1 cellular context compared by ENCODE assay signal in the genomic region with DNA sequence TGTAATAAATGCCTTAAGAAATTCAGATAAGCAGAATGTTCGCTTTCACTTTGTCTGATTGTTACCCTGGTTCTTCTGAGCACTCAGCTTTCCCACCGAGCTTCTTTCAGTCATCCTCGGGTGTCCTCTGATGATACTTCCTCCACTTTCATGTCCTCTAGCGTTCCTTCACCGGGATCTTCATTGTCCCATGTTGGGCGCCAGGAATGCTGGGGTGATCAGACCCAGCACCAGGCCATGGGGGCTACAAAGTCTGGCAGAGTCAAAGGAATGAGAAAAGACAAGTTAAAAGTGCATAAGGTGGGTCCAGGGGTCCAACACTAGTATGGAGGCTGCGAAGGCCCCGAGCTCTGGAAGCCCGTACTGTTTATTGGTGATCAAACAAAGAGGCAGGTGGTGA.
A peak's percentile ranks its signal among the peaks of the same experiment; 100 is the strongest.
TF ChIP-seq lines count a peak whose summit lies in the region.

No MANE protein-coding gene starts in this region.

TF ChIP-seq in K562, 482 proteins besides CTCF, POLR2A, EP300 and RAD21:
- TF ChIP-seq ZNF696 (CRISPR knock-in tag; conservative IDR thresholded peaks at IDR 0.05), result no peak
- TF ChIP-seq TBL1XR1 (IDR thresholded peaks at IDR 0.05; ENCODE audit: low read length in 2 of 2), result no peak
- TF ChIP-seq ATF7 (IDR thresholded peaks at IDR 0.05), result no peak
- no peak for TF ChIP-seq SLC30A9 (CRISPR knock-in tag; IDR thresholded peaks at IDR 0.05)
- TF ChIP-seq, protein P1, sequence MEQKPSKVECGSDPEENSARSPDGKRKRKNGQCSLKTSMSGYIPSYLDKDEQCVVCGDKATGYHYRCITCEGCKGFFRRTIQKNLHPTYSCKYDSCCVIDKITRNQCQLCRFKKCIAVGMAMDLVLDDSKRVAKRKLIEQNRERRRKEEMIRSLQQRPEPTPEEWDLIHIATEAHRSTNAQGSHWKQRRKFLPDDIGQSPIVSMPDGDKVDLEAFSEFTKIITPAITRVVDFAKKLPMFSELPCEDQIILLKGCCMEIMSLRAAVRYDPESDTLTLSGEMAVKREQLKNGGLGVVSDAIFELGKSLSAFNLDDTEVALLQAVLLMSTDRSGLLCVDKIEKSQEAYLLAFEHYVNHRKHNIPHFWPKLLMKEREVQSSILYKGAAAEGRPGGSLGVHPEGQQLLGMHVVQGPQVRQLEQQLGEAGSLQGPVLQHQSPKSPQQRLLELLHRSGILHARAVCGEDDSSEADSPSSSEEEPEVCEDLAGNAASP (IDR thresholded peaks at IDR 0.05), result no peak
- TF ChIP-seq ZNF586 (CRISPR knock-in tag; conservative IDR thresholded peaks at IDR 0.05), result no peak
- peak; percentile 71 to 86 for TF ChIP-seq CBX3 (IDR thresholded peaks at IDR 0.05; ENCODE audit: borderline replicate concordance in 1 of 2, low read length in 2 of 2)
- no peak for TF ChIP-seq ZNF695 (CRISPR knock-in tag; IDR thresholded peaks at IDR 0.05)
- no peak for TF ChIP-seq ZNF212 (CRISPR knock-in tag; IDR thresholded peaks at IDR 0.05)
- TF ChIP-seq, protein P2, sequence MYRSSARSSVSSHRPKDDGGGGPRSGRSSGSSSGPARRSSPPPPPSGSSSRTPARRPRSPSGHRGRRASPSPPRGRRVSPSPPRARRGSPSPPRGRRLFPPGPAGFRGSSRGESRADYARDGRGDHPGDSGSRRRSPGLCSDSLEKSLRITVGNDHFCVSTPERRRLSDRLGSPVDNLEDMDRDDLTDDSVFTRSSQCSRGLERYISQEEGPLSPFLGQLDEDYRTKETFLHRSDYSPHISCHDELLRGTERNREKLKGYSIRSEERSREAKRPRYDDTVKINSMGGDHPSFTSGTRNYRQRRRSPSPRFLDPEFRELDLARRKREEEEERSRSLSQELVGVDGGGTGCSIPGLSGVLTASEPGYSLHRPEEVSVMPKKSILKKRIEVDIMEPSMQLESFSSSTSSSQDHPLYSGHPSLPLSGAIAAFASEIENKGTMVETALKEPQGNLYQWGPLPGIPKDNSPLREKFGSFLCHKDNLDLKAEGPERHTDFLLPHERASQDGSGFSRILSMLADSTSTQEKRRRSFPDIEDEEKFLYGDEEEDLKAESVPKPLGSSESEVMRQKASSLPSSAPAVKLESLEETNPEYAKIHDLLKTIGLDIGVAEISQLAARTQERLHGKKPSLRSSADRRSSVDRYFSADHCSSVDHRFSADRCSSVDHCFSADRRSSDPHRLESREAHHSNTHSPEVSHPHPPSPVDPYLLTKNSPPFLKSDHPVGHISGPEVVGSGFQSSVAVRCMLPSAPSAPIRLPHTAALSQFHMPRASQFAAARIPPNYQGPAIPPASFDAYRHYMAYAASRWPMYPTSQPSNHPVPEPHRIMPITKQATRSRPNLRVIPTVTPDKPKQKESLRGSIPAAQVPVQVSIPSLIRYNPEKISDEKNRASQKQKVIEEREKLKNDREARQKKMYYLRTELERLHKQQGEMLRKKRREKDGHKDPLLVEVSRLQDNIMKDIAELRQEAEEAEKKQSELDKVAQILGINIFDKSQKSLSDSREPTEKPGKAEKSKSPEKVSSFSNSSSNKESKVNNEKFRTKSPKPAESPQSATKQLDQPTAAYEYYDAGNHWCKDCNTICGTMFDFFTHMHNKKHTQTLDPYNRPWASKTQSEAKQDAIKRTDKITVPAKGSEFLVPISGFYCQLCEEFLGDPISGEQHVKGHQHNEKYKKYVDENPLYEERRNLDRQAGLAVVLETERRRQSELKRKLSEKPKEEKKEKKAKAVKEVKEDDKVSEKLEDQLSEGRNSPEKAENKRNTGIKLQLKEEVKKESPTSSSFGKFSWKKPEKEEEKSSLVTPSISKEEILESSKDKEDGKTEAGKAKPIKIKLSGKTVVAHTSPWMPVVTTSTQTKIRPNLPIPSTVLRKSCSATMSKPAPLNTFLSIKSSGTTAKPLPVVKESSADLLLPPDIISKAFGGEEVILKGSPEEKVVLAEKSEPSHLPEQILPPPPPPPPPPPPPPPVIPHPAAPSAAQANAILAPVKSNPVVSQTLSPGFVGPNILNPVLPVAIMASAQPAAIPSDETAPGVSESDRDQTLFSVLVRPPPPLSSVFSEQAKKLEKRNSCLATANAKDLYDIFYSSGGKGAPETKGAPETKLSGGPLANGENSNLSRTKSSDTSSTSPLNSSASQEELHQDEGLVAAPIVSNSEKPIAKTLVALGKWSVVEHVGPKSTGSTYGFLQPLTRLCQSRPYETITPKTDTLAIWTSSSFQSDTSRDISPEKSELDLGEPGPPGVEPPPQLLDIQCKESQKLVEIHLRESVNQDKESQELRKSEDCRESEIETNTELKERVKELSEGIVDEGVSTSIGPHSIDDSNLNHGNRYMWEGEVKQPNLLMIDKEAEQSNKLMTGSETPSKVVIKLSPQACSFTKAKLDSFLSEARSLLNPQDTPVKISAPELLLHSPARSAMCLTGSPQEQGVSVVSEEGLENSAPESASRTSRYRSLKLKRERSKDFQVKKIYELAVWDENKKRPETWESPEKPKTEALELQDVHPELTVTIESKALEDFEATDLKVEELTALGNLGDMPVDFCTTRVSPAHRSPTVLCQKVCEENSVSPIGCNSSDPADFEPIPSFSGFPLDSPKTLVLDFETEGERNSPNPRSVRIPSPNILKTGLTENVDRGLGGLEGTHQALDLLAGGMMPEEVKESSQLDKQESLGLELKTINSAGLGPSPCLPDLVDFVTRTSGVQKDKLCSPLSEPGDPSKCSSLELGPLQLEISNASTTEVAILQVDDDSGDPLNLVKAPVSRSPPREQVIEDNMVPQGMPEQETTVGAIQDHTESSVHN (IDR thresholded peaks at IDR 0.05; ENCODE audit: borderline replicate concordance in 1 of 2, low read depth in 1 of 2), result no peak
- TF ChIP-seq BDP1 (IDR thresholded peaks at IDR 0.05; ENCODE audit: insufficient read depth, insufficient read length), result no peak
- TF ChIP-seq NR2C1 (IDR thresholded peaks at IDR 0.05), result no peak
- TF ChIP-seq NR2C1 (tag; IDR thresholded peaks at IDR 0.05), result no peak
- TF ChIP-seq PHTF2 (CRISPR knock-in tag; IDR thresholded peaks at IDR 0.05), result no peak
- TF ChIP-seq KAT8 (IDR thresholded peaks at IDR 0.05; ENCODE audit: low read depth), result no peak
- peak; percentile 77; the same call in 1 of the 2 replicates for TF ChIP-seq CBX1 (IDR thresholded peaks at IDR 0.05; ENCODE audit: low read depth)
- TF ChIP-seq ZNF134 (CRISPR knock-in tag; conservative IDR thresholded peaks at IDR 0.05), result no peak
- no peak for TF ChIP-seq ZNF239 (CRISPR knock-in tag; IDR thresholded peaks at IDR 0.05)
- TF ChIP-seq, protein P3, sequence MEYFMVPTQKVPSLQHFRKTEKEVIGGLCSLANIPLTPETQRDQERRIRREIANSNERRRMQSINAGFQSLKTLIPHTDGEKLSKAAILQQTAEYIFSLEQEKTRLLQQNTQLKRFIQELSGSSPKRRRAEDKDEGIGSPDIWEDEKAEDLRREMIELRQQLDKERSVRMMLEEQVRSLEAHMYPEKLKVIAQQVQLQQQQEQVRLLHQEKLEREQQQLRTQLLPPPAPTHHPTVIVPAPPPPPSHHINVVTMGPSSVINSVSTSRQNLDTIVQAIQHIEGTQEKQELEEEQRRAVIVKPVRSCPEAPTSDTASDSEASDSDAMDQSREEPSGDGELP (CRISPR knock-in tag; IDR thresholded peaks at IDR 0.05; ENCODE audit: borderline replicate concordance), result no peak
- TF ChIP-seq ETV6 (IDR thresholded peaks at IDR 0.05; ENCODE audit: borderline replicate concordance in 1 of 2, low read depth in 2 of 2, low read length in 1 of 2), result no peak
- TF ChIP-seq ETV6 (CRISPR knock-in tag; IDR thresholded peaks at IDR 0.05; ENCODE audit: borderline replicate concordance), result no peak
- no peak for TF ChIP-seq GTF2E2 (tag; IDR thresholded peaks at IDR 0.05)
- no peak for TF ChIP-seq CREM (IDR thresholded peaks at IDR 0.05; ENCODE audit: low read depth)
- no peak for TF ChIP-seq HMGN3 (IDR thresholded peaks at IDR 0.05; ENCODE audit: borderline replicate concordance, extremely low read depth, insufficient read length, low read depth, low read length)
- TF ChIP-seq NCOA2 (IDR thresholded peaks at IDR 0.05; ENCODE audit: partially characterized antibody in 2 of 2), result no peak
- no peak for TF ChIP-seq CEBPG (CRISPR knock-in tag; IDR thresholded peaks at IDR 0.05)
- TF ChIP-seq CEBPG (tag; conservative IDR thresholded peaks at IDR 0.05 in 1 of 2, IDR thresholded peaks at IDR 0.05 in 1 of 2), result no peak
- TF ChIP-seq KDM2B (CRISPR knock-in tag; IDR thresholded peaks at IDR 0.05), result no peak
- peak; percentile 21 to 58; a peak in 1 of 4 replicates for TF ChIP-seq TRIM24 (IDR thresholded peaks at IDR 0.05)
- TF ChIP-seq, protein P4, sequence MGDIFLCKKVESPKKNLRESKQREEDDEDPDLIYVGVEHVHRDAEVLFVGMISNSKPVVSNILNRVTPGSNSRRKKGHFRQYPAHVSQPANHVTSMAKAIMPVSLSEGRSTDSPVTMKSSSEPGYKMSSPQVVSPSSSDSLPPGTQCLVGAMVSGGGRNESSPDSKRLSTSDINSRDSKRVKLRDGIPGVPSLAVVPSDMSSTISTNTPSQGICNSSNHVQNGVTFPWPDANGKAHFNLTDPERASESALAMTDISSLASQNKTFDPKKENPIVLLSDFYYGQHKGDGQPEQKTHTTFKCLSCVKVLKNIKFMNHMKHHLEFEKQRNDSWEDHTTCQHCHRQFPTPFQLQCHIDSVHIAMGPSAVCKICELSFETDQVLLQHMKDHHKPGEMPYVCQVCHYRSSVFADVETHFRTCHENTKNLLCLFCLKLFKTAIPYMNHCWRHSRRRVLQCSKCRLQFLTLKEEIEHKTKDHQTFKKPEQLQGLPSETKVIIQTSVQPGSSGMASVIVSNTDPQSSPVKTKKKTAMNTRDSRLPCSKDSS (IDR thresholded peaks at IDR 0.05; ENCODE audit: low read depth, partially characterized antibody), result peak; percentile 75
- TF ChIP-seq, protein P5, sequence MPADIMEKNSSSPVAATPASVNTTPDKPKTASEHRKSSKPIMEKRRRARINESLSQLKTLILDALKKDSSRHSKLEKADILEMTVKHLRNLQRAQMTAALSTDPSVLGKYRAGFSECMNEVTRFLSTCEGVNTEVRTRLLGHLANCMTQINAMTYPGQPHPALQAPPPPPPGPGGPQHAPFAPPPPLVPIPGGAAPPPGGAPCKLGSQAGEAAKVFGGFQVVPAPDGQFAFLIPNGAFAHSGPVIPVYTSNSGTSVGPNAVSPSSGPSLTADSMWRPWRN (IDR thresholded peaks at IDR 0.05; ENCODE audit: low read depth), result no peak
- TF ChIP-seq, protein P6, sequence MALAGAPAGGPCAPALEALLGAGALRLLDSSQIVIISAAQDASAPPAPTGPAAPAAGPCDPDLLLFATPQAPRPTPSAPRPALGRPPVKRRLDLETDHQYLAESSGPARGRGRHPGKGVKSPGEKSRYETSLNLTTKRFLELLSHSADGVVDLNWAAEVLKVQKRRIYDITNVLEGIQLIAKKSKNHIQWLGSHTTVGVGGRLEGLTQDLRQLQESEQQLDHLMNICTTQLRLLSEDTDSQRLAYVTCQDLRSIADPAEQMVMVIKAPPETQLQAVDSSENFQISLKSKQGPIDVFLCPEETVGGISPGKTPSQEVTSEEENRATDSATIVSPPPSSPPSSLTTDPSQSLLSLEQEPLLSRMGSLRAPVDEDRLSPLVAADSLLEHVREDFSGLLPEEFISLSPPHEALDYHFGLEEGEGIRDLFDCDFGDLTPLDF (CRISPR knock-in tag; IDR thresholded peaks at IDR 0.05), result no peak
- TF ChIP-seq, protein P7, sequence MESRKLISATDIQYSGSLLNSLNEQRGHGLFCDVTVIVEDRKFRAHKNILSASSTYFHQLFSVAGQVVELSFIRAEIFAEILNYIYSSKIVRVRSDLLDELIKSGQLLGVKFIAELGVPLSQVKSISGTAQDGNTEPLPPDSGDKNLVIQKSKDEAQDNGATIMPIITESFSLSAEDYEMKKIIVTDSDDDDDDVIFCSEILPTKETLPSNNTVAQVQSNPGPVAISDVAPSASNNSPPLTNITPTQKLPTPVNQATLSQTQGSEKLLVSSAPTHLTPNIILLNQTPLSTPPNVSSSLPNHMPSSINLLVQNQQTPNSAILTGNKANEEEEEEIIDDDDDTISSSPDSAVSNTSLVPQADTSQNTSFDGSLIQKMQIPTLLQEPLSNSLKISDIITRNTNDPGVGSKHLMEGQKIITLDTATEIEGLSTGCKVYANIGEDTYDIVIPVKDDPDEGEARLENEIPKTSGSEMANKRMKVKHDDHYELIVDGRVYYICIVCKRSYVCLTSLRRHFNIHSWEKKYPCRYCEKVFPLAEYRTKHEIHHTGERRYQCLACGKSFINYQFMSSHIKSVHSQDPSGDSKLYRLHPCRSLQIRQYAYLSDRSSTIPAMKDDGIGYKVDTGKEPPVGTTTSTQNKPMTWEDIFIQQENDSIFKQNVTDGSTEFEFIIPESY (CRISPR knock-in tag; IDR thresholded peaks at IDR 0.05), result no peak
- TF ChIP-seq NCOA1 (IDR thresholded peaks at IDR 0.05; ENCODE audit: low read depth), result no peak
- TF ChIP-seq, protein P8, sequence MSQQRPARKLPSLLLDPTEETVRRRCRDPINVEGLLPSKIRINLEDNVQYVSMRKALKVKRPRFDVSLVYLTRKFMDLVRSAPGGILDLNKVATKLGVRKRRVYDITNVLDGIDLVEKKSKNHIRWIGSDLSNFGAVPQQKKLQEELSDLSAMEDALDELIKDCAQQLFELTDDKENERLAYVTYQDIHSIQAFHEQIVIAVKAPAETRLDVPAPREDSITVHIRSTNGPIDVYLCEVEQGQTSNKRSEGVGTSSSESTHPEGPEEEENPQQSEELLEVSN (IDR thresholded peaks at IDR 0.05; ENCODE audit: borderline replicate concordance in 1 of 2, extremely low read depth in 1 of 2, insufficient read depth in 1 of 2, insufficient read length in 1 of 2, low read depth in 1 of 2, low read length in 1 of 2, poor library complexity in 1 of 2, severe bottlenecking in 1 of 2), result no peak
- TF ChIP-seq HMG20B (CRISPR knock-in tag; IDR thresholded peaks at IDR 0.05), result no peak
- TF ChIP-seq TAF9B (IDR thresholded peaks at IDR 0.05; ENCODE audit: partially characterized antibody), result no peak
- no peak for TF ChIP-seq ARNT (IDR thresholded peaks at IDR 0.05)
- no peak for TF ChIP-seq BMI1 (IDR thresholded peaks at IDR 0.05; ENCODE audit: low read length)
- TF ChIP-seq ZNF589 (CRISPR knock-in tag; IDR thresholded peaks at IDR 0.05; ENCODE audit: low read depth), result no peak
- peak; percentile 91 for TF ChIP-seq CBX5 (IDR thresholded peaks at IDR 0.05; ENCODE audit: borderline replicate concordance, low read depth)
- TF ChIP-seq, protein P9, sequence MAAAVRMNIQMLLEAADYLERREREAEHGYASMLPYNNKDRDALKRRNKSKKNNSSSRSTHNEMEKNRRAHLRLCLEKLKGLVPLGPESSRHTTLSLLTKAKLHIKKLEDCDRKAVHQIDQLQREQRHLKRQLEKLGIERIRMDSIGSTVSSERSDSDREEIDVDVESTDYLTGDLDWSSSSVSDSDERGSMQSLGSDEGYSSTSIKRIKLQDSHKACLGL (CRISPR knock-in tag; IDR thresholded peaks at IDR 0.05; ENCODE audit: borderline replicate concordance, poor library complexity, severe bottlenecking), result no peak
- TF ChIP-seq ZBED1 (IDR thresholded peaks at IDR 0.05), result no peak
- peak; percentile 94 for TF ChIP-seq TRIM28 (IDR thresholded peaks at IDR 0.05)
- TF ChIP-seq POLR2B (IDR thresholded peaks at IDR 0.05; ENCODE audit: low read depth, partially characterized antibody), result no peak
